ENCODE assay signal across 11 cellular contexts in genomic region chr12:10215951-10216350, GRCh38. TPM values are rescaled to one million over a fixed set of nuclear protein-coding genes. Genes with fewer than 3 reads are reported as not detected.
DNase-seq lines count a peak whose midpoint lies in the region; ATAC-seq and TF ChIP-seq lines count a peak whose summit lies in the region.
"Not testable (repeated sequence)": the region's sequence is repeated elsewhere in the genome, so short reads cannot be mapped to it uniquely, and the experiment has no call there.
"Had no signal": no experiment of that assay in that cellular context is flagged by ENCODE, and none has a peak within 500 bp of the region (broad histone marks: within the 10 kb centered on the region; RNA-seq: fewer than 3 reads in every experiment).

No MANE protein-coding gene starts in this region.

- H3K4me3 Mint-ChIP-seq in T-helper 17 cell = not testable (repeated sequence)
- H3K4me3 Mint-ChIP-seq in activated T-cell treated with anti-CD3 and anti-CD28 coated beads, Interleukin-2, amount 50 U/mL, for 4 hours = peak overlapping the region; percentile 21
- H3K4me3 Mint-ChIP-seq in central memory CD8-positive, alpha-beta T cell = peak overlapping the region; percentile 89

- H3K4me3 ChIP-seq in GM23248 (peak overlapping the region; percentile 98; the same call in 1 of the 2 replicates), right atrium auricular region (peak overlapping the region; percentile 83 to 98), psoas muscle (peak overlapping the region; percentile 92)

- H3K27me3 Mint-ChIP-seq in T-helper 17 cell; activated T-cell treated with anti-CD3 and anti-CD28 coated beads, Interleukin-2, amount 50 U/mL, for 4 hours (ENCODE audit: low read depth); central memory CD8-positive, alpha-beta T cell: not testable (repeated sequence)

- 95 to 96% methylated on average over 15 of the region's 15 CpGs for WGBS in GM23248 (ENCODE audit: low coverage in 1 of 2, low lambda C conversion rate in 2 of 2, missing lambda C conversion rate in 2 of 2), 2 experiments
- 86 to 90% (median 87%) methylated on average over 15 of the region's 15 CpGs for WGBS in psoas muscle, 3 donors

- H3K27me3 ChIP-seq in GM23248 (replicated peaks; ENCODE audit: insufficient read depth); right atrium auricular region; psoas muscle (ENCODE audit: insufficient read depth in 3 of 3, low read length in 2 of 3): not testable (repeated sequence)

- H4K20me1 ChIP-seq in GM23248 (ENCODE audit: insufficient read depth) = not testable (repeated sequence)

- not testable (repeated sequence) for H3K9me2 ChIP-seq in GM23248 (ENCODE audit: insufficient read depth)

- H3F3A ChIP-seq in GM23248 (ENCODE audit: insufficient read depth) = peaks cover 39% of the 10 kb centered on the region

- not testable (repeated sequence) for TF ChIP-seq CTCF in right atrium auricular region (IDR thresholded peaks at IDR 0.05); psoas muscle (IDR thresholded peaks at IDR 0.05)

- H3K36me3 ChIP-seq in GM23248 (ENCODE audit: low read depth) = peaks cover 18% of the 10 kb centered on the region
- peaks cover 42% of the 10 kb centered on the region for H3K36me3 ChIP-seq in right atrium auricular region
- peaks cover 4 to 61% of the 10 kb centered on the region in 2 donors for H3K36me3 ChIP-seq in psoas muscle (ENCODE audit: insufficient read depth in 1 of 2, low read depth in 1 of 2)

- H3K9ac ChIP-seq in GM23248 = peak overlapping the region; percentile 100; the same call in 1 of the 2 replicates

- H3K4me1 ChIP-seq in GM23248 (ENCODE audit: insufficient read depth) = peaks cover 37% of the 10 kb centered on the region
- H3K4me1 ChIP-seq in right atrium auricular region = peaks cover 0 to 50% of the 10 kb centered on the region in 2 donors
- H3K4me1 ChIP-seq in psoas muscle = peaks cover 48% of the 10 kb centered on the region

- peak overlapping the region; percentile 96 for H3K4me2 ChIP-seq in GM23248 (ENCODE audit: unreplicated experiment)

- intact Hi-C loops in psoas muscle (cut with DNase I) = not testable (repeated sequence)

- not testable (repeated sequence) for H3K9me3 ChIP-seq in GM23248 (ENCODE audit: low read depth); T-helper 17 cell (ENCODE audit: control insufficient read depth, low read length, poor library complexity, severe bottlenecking); right atrium auricular region; psoas muscle

- H3K27ac Mint-ChIP-seq in T-helper 17 cell = peak overlapping the region; percentile 49
- H3K27ac Mint-ChIP-seq in central memory CD8-positive, alpha-beta T cell (ENCODE audit: low read depth) = peak overlapping the region; percentile 98

- H2AFZ ChIP-seq in GM23248 = not testable (repeated sequence)

- ATAC-seq in T-helper 17 cell; activated T-cell treated with anti-CD3 and anti-CD28 coated beads, Interleukin-2, amount 50 U/mL, for 4 hours; central memory CD8-positive, alpha-beta T cell (replicated peaks; ENCODE audit: extremely low read depth, poor library complexity, severe bottlenecking); psoas muscle; stimulated activated naive CD8-positive, alpha-beta T cell treated with anti-CD3 and anti-CD28 coated beads, Interleukin-15, Interleukin-2, amounts not matched to agents 100 U/mL and 50 U/mL, for 24 hours: not testable (repeated sequence)

- H3K9me3 Mint-ChIP-seq in activated T-cell treated with anti-CD3 and anti-CD28 coated beads, Interleukin-2, amount 50 U/mL, for 4 hours; central memory CD8-positive, alpha-beta T cell: not testable (repeated sequence)

- peaks cover 25% of the 10 kb centered on the region for H3K4me1 Mint-ChIP-seq in T-helper 17 cell
- H3K4me1 Mint-ChIP-seq in activated T-cell treated with anti-CD3 and anti-CD28 coated beads, Interleukin-2, amount 50 U/mL, for 4 hours (ENCODE audit: low read depth) = peaks cover 31% of the 10 kb centered on the region
- H3K4me1 Mint-ChIP-seq in central memory CD8-positive, alpha-beta T cell = peaks cover 33% of the 10 kb centered on the region

- peak overlapping the region; percentile 100; the same call in 1 of the 2 replicates for H3K27ac ChIP-seq in GM23248
- peak overlapping the region; percentile 100 for H3K27ac ChIP-seq in right atrium auricular region
- peak overlapping the region; percentile 100 for H3K27ac ChIP-seq in psoas muscle

- not testable (repeated sequence) for H3K36me3 Mint-ChIP-seq in T-helper 17 cell (ENCODE audit: low read depth)
- H3K36me3 Mint-ChIP-seq in activated T-cell treated with anti-CD3 and anti-CD28 coated beads, Interleukin-2, amount 50 U/mL, for 4 hours (ENCODE audit: insufficient read depth) = peaks cover 10% of the 10 kb centered on the region
- peaks cover 62% of the 10 kb centered on the region for H3K36me3 Mint-ChIP-seq in central memory CD8-positive, alpha-beta T cell (ENCODE audit: insufficient read depth)

- peaks cover 62% of the 10 kb centered on the region for H3K79me2 ChIP-seq in GM23248 (ENCODE audit: insufficient read depth)

- in situ Hi-C loops in GM23248 (cut with MboI) = not testable (repeated sequence)

- DNase-seq in GM23248; T-helper 17 cell; activated T-cell treated with anti-CD3 and anti-CD28 coated beads, Interleukin-2, amount 50 U/mL, for 4 hours; right atrium auricular region (ENCODE audit: low spot score); psoas muscle: not testable (repeated sequence)
- peak in 1 of 2 donors; percentile 35 for DNase-seq in central memory CD8-positive, alpha-beta T cell (ENCODE audit: low spot score in 2 of 2)
- DNase-seq in stimulated activated naive CD8-positive, alpha-beta T cell treated with anti-CD3 and anti-CD28 coated beads, Interleukin-15, Interleukin-2, amounts not matched to agents 100 U/mL and 50 U/mL, for 24 hours = peak; percentile 20

RNA-seq across cellular contexts. Expression of gene GABARAPL1, which starts 3.3 kb away (rescaled TPM):
- total RNA-seq in GM23248 (2014; rRNA removed; shearing (Covaris generic)) = 98.6 and 127 TPM in 2 replicates
- polyA plus RNA-seq in GM23248 (2016; fragmentation: Nextera tagmentation; extraction: Ambion mirVana) (94.9 and 97.4 TPM in 2 replicates), psoas muscle (100 to 1,000 TPM in 2 of 3 donors, 10 to 100 TPM in 1; 36.1 to 268 (median 194) TPM)
- total RNA-seq in T-helper 17 cell (100 to 1,000 TPM; 104 to 110 TPM), right atrium auricular region (100 to 1,000 TPM; 180 to 335 TPM), psoas muscle (100 to 1,000 TPM; 124 to 255 (median 218) TPM)
- total RNA-seq in activated T-cell treated with anti-CD3 and anti-CD28 coated beads, Interleukin-2, amount 50 U/mL, for 4 hours = 10 to 100 TPM in 1 of 3 donors, 1 to 10 TPM in 2; 6.3 to 10.4 (median 9.3) TPM

RNA-seq across cellular contexts. Expression of gene TMEM52B, which starts 37.1 kb away (rescaled TPM):
- 6.7 TPM in 1 of 2 replicates, not detected in the other for total RNA-seq in GM23248 (2014; rRNA removed; shearing (Covaris generic))
- 0.25 and 0.98 TPM in 2 replicates for polyA plus RNA-seq in GM23248 (2016; fragmentation: Nextera tagmentation; extraction: Ambion mirVana)
- total RNA-seq in T-helper 17 cell = not detected
- total RNA-seq in activated T-cell treated with anti-CD3 and anti-CD28 coated beads, Interleukin-2, amount 50 U/mL, for 4 hours = not detected
- under 1 TPM in 1 of 2 donors, not detected in 1; 0.51 TPM for total RNA-seq in right atrium auricular region
- total RNA-seq in psoas muscle = not detected
- not detected for polyA plus RNA-seq in psoas muscle
- total RNA-seq: CD4-positive, alpha-beta memory T cell; HT-29; NCI-H460; Peyer's patch had no signal
- polyA plus RNA-seq: CD4-positive, alpha-beta memory T cell had no signal

RNA-seq across cellular contexts. Expression of gene OLR1, which starts 44.0 kb away (rescaled TPM):
- 6.3 and 6.8 TPM in 2 replicates for total RNA-seq in GM23248 (2014; rRNA removed; shearing (Covaris generic))
- polyA plus RNA-seq in GM23248 (2016; fragmentation: Nextera tagmentation; extraction: Ambion mirVana) (4.4 and 4.6 TPM in 2 replicates), psoas muscle (under 1 TPM in 2 of 3 donors, not detected in 1; 0.03 to 0.04 TPM)
- total RNA-seq in T-helper 17 cell (under 1 TPM in 1 of 2 donors, not detected in 1; 0.15 TPM), right atrium auricular region (1 to 10 TPM; 1.6 to 2.5 TPM), psoas muscle (under 1 TPM in 2 of 4 donors, not detected in 2; 0.56 to 0.66 TPM)
- total RNA-seq in activated T-cell treated with anti-CD3 and anti-CD28 coated beads, Interleukin-2, amount 50 U/mL, for 4 hours = not detected
- total RNA-seq: HT-29, NCI-H460, Peyer's patch had no signal
- polyA plus RNA-seq: CD4-positive, alpha-beta memory T cell had no signal
